1 cellular context compared by ENCODE assay signal in the genomic region with DNA sequence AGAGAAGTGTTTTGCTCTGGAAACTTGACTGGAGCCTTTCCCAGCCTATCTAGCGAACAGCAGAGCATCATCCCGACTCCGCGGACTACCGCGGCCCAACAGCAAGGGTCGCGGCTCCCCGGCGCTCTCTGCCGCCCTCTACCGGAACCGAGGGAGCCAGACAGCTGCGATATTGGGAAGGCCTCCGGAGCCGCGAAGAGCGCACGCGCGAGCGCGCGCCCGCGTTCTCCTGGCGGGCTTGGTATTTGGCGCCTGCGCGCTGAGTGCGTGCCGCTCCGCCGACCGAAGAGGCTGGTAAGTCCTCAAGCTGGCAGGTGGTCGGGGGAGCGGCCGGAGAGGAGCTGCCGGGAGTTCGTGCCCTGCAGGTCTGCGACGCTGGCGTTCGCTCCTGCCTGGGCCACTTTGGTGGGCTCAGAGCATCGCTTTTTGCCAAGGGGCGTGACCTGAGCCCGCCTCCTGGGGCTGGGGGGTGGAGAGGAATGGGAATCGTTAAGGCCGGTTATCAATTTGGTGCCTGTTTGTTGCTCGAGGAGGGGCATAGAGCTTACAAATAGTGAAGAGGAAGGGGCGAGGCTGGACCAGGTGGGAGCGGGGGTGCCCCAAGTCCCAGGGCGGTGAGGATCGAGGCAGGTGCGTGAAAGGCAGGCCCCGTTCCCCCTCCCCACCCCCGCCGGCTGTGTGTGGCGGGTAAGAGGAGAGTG.
TF ChIP-seq lines count a peak whose summit lies in the region.

A gene with protein sequence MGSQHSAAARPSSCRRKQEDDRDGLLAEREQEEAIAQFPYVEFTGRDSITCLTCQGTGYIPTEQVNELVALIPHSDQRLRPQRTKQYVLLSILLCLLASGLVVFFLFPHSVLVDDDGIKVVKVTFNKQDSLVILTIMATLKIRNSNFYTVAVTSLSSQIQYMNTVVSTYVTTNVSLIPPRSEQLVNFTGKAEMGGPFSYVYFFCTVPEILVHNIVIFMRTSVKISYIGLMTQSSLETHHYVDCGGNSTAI (plus strand): TSS at position 257 of the 701 bp plus-strand sequence. CDS start 641 bp downstream, outside the sequence.

TF ChIP-seq in HepG2, 621 proteins besides CTCF, POLR2A, EP300 and RAD21 (continued from another document and continues in another):
- TF ChIP-seq ARID3A (IDR thresholded peaks at IDR 0.05; ENCODE audit: low read depth, low read length) (no peak), ZKSCAN8 (CRISPR knock-in tag; IDR thresholded peaks at IDR 0.05; ENCODE audit: borderline replicate concordance) (no peak), KAT8 (CRISPR knock-in tag; IDR thresholded peaks at IDR 0.05) (peak; percentile 68; the same call in 1 of the 2 replicates), SUZ12 (IDR thresholded peaks at IDR 0.05; ENCODE audit: low read depth, low read length) (no peak), RFX3 (CRISPR knock-in tag; IDR thresholded peaks at IDR 0.05) (no peak), ZNF597 (CRISPR knock-in tag; IDR thresholded peaks at IDR 0.05) (no peak), HOXA3 (CRISPR knock-in tag; IDR thresholded peaks at IDR 0.05) (peak; percentile 69; the same call in 1 of the 2 replicates), ZNF883 (CRISPR knock-in tag; IDR thresholded peaks at IDR 0.05; ENCODE audit: not compliant biosample characterization) (peak; percentile 91), SOX6 (IDR thresholded peaks at IDR 0.05) (no peak), SOX6 (CRISPR knock-in tag; IDR thresholded peaks at IDR 0.05) (peak; percentile 62), ZNF546 (CRISPR knock-in tag; conservative IDR thresholded peaks at IDR 0.05) (no peak), MTA3 (CRISPR knock-in tag; IDR thresholded peaks at IDR 0.05) (no peak), TBX2 (CRISPR knock-in tag; IDR thresholded peaks at IDR 0.05; ENCODE audit: borderline replicate concordance) (peak; percentile 76; the same call in 1 of the 2 replicates), JUN (CRISPR knock-in tag; IDR thresholded peaks at IDR 0.05) (no peak), REPIN1 (CRISPR knock-in tag; IDR thresholded peaks at IDR 0.05; ENCODE audit: borderline replicate concordance, low read depth) (peak; percentile 59; the same call in 1 of the 2 replicates), THAP7 (CRISPR knock-in tag; IDR thresholded peaks at IDR 0.05) (no peak), ZMYM2 (CRISPR knock-in tag; IDR thresholded peaks at IDR 0.05) (no peak), ISL2 (CRISPR knock-in tag; IDR thresholded peaks at IDR 0.05) (peak; percentile 52), ZBTB34 (CRISPR knock-in tag; IDR thresholded peaks at IDR 0.05) (no peak), NONO (IDR thresholded peaks at IDR 0.05) (no peak), NONO (CRISPR knock-in tag; conservative IDR thresholded peaks at IDR 0.05) (peak; percentile 81), CREM (IDR thresholded peaks at IDR 0.05) (no peak), CREM (CRISPR knock-in tag; IDR thresholded peaks at IDR 0.05) (no peak), FOXC1 (CRISPR knock-in tag; IDR thresholded peaks at IDR 0.05; ENCODE audit: borderline replicate concordance) (peak; percentile 87), SATB2 (CRISPR knock-in tag; IDR thresholded peaks at IDR 0.05) (0 out of 2 replicates have a peak, but pooled peaks have one; percentile 61), CBX2 (IDR thresholded peaks at IDR 0.05; ENCODE audit: low read depth, low read length) (no peak), CBX2 (CRISPR knock-in tag; IDR thresholded peaks at IDR 0.05; ENCODE audit: low read depth) (no peak), ZNF570 (CRISPR knock-in tag; IDR thresholded peaks at IDR 0.05; ENCODE audit: borderline replicate concordance) (no peak), SRSF9 (IDR thresholded peaks at IDR 0.05; ENCODE audit: borderline replicate concordance, insufficient read depth, low read depth, low read length, poor library complexity, severe bottlenecking) (no peak), ELF1 (CRISPR knock-in tag; IDR thresholded peaks at IDR 0.05) (no peak), BHLHE40 (IDR thresholded peaks at IDR 0.05; ENCODE audit: low read length) (no peak), THAP11 (CRISPR knock-in tag; IDR thresholded peaks at IDR 0.05) (peak; percentile 39; the same call in 1 of the 2 replicates), NFE2L1 (CRISPR knock-in tag; IDR thresholded peaks at IDR 0.05; ENCODE audit: borderline replicate concordance) (no peak), ZNF44 (CRISPR knock-in tag; IDR thresholded peaks at IDR 0.05) (peak; percentile 70; the same call in 1 of the 2 replicates), MTF1 (CRISPR knock-in tag; IDR thresholded peaks at IDR 0.05) (no peak), NFYB (CRISPR knock-in tag; IDR thresholded peaks at IDR 0.05) (no peak), ZNF124 (CRISPR knock-in tag; IDR thresholded peaks at IDR 0.05) (0 out of 2 replicates have a peak, but pooled peaks have one; percentile 36), PAXIP1 (CRISPR knock-in tag; conservative IDR thresholded peaks at IDR 0.05) (no peak), ZSCAN9 (CRISPR knock-in tag; IDR thresholded peaks at IDR 0.05; ENCODE audit: borderline replicate concordance) (0 out of 2 replicates have a peak, but pooled peaks have one; percentile 45), SP5 (CRISPR knock-in tag; IDR thresholded peaks at IDR 0.05; ENCODE audit: borderline replicate concordance, low read depth) (no peak)
- TF ChIP-seq, protein P1, sequence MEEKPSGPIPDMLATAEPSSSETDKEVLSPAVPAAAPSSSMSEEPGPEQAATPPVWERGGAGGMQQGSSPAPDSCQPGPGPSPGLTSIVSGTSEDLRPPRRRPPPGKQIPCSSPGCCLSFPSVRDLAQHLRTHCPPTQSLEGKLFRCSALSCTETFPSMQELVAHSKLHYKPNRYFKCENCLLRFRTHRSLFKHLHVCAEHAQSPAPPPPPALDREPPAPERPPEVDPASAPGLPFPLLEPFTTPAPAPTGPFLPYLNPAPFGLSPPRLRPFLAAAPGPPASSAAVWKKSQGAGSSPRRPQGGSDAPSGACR (CRISPR knock-in tag; IDR thresholded peaks at IDR 0.05): 0 out of 2 replicates have a peak, but pooled peaks have one; percentile 60
- TF ChIP-seq, protein P2, sequence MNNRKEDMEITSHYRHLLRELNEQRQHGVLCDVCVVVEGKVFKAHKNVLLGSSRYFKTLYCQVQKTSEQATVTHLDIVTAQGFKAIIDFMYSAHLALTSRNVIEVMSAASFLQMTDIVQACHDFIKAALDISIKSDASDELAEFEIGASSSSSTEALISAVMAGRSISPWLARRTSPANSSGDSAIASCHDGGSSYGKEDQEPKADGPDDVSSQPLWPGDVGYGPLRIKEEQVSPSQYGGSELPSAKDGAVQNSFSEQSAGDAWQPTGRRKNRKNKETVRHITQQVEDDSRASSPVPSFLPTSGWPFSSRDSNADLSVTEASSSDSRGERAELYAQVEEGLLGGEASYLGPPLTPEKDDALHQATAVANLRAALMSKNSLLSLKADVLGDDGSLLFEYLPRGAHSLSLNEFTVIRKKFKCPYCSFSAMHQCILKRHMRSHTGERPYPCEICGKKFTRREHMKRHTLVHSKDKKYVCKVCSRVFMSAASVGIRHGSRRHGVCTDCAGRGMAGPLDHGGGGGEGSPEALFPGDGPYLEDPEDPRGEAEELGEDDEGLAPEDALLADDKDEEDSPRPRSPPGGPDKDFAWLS (CRISPR knock-in tag; IDR thresholded peaks at IDR 0.05; ENCODE audit: borderline replicate concordance): no peak
- TF ChIP-seq, protein P3, sequence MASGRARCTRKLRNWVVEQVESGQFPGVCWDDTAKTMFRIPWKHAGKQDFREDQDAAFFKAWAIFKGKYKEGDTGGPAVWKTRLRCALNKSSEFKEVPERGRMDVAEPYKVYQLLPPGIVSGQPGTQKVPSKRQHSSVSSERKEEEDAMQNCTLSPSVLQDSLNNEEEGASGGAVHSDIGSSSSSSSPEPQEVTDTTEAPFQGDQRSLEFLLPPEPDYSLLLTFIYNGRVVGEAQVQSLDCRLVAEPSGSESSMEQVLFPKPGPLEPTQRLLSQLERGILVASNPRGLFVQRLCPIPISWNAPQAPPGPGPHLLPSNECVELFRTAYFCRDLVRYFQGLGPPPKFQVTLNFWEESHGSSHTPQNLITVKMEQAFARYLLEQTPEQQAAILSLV (CRISPR knock-in tag; IDR thresholded peaks at IDR 0.05; ENCODE audit: borderline replicate concordance): peak; percentile 72; the same call in 1 of the 2 replicates
- TF ChIP-seq, protein P4, sequence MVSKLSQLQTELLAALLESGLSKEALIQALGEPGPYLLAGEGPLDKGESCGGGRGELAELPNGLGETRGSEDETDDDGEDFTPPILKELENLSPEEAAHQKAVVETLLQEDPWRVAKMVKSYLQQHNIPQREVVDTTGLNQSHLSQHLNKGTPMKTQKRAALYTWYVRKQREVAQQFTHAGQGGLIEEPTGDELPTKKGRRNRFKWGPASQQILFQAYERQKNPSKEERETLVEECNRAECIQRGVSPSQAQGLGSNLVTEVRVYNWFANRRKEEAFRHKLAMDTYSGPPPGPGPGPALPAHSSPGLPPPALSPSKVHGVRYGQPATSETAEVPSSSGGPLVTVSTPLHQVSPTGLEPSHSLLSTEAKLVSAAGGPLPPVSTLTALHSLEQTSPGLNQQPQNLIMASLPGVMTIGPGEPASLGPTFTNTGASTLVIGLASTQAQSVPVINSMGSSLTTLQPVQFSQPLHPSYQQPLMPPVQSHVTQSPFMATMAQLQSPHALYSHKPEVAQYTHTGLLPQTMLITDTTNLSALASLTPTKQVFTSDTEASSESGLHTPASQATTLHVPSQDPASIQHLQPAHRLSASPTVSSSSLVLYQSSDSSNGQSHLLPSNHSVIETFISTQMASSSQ (IDR thresholded peaks at IDR 0.05; ENCODE audit: low read depth): no peak
- TF ChIP-seq, protein P4 (CRISPR knock-in tag; IDR thresholded peaks at IDR 0.05; ENCODE audit: borderline replicate concordance): peak; percentile 35; the same call in 1 of the 2 replicates
